18 cellular contexts compared by ENCODE assay signal in the genomic region with DNA sequence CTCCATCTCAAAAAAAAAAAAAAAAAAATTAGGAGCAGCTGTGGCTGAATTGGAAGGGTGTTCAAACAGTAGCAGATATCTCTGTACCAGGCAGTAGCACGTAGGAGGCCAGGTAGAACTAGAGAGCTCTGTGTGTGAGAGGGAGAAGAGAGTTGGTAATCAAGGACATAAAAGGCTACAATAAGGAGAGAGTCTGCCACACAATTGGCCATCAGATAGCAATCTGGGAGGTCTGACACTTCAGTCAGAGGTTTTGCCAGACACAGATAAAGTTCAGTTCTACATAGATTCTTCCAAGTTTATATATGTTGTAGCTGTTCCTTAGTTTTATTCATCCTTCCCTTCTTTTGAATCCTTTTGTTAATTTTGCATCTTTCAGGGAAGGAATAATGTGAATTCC.
"Had no signal": no experiment of that assay in that cellular context is flagged by ENCODE, and none has a peak within 500 bp of the region (broad histone marks: within the 10 kb centered on the region; RNA-seq: fewer than 3 reads in every experiment).

No MANE protein-coding gene starts in this region.

- H3K27me3 ChIP-seq: hepatocyte, neural progenitor cell, ovary, right atrium auricular region, sigmoid colon had no signal

- H3K4me2 ChIP-seq: hepatocyte, neural progenitor cell had no signal

- DNase-seq: dermis blood vessel endothelial cell; foreskin melanocyte; head of caudate nucleus; left colon; left ventricle myocardium superior; mammary epithelial cell; mucosa of descending colon; naive thymus-derived CD8-positive, alpha-beta T cell; nucleus accumbens; ovary; sigmoid colon; stimulated activated CD4-positive, alpha-beta T cell treated with anti-CD3 and anti-CD28 coated beads, Interleukin-2, amount 100 ng/mL, for 24 hours; stimulated activated naive CD4-positive, alpha-beta T cell treated with Interleukin-2 at 50 U/mL for 16 hours; trophoblast cell had no signal

- H3K4me3 Mint-ChIP-seq: naive thymus-derived CD8-positive, alpha-beta T cell; neural progenitor cell had no signal

- H3K4me1 ChIP-seq: neural progenitor cell, right atrium auricular region, sigmoid colon had no signal

- H3K27me3 Mint-ChIP-seq: naive thymus-derived CD8-positive, alpha-beta T cell had no signal

- H3K36me3 Mint-ChIP-seq: naive thymus-derived CD8-positive, alpha-beta T cell; neural progenitor cell had no signal

- H3K9me3 Mint-ChIP-seq: neural progenitor cell had no signal

- ATAC-seq: left colon; left ventricle myocardium superior; mucosa of descending colon; naive thymus-derived CD8-positive, alpha-beta T cell had no signal

- H3K9me3 ChIP-seq: mucosa of descending colon, ovary, right atrium auricular region, sigmoid colon had no signal

- H3K27ac ChIP-seq: hepatocyte, neural progenitor cell, ovary, right atrium auricular region, sigmoid colon, skin epidermis had no signal

- H3K9ac ChIP-seq: neural progenitor cell had no signal

- H3K4me3 ChIP-seq: hepatocyte, mucosa of descending colon, neural progenitor cell, ovary, right atrium auricular region, sigmoid colon, skin epidermis had no signal

- H2AFZ ChIP-seq: hepatocyte, neural progenitor cell had no signal

- H3K27ac Mint-ChIP-seq: naive thymus-derived CD8-positive, alpha-beta T cell; neural progenitor cell had no signal

- H3K36me3 ChIP-seq: neural progenitor cell, ovary, right atrium auricular region, sigmoid colon had no signal

- H3K79me2 ChIP-seq: hepatocyte had no signal
